In genomic region chr9:113578877-113579269, GRCh38 we compare ENCODE assay signal across 7 cellular contexts.
DNase-seq lines count a peak whose midpoint lies in the region; ATAC-seq and TF ChIP-seq lines count a peak whose summit lies in the region.

No MANE protein-coding gene starts in this region.

- peaks cover 92% of the 10 kb centered on the region for H3K4me1 ChIP-seq in OCI-LY7 (ENCODE audit: insufficient read depth, low read length, poor library complexity, severe bottlenecking)

- intact Hi-C loops in OCI-LY7 (cut with micrococcal nuclease; ENCODE audit: unreplicated experiment) = loop anchor here (1.0 to 5.0 kb wide), 5 partner anchors 56 to 808 kb away; partner anchors contain the start of genes AKNA, FKBP15, SLC31A1 and WDR31

- H3K4me2 ChIP-seq in OCI-LY7 (ENCODE audit: low read length) = peak overlapping the region; percentile 77

- DNase-seq in OCI-LY7 (ENCODE audit: low spot score) = peak; percentile 90
- DNase-seq in activated T-cell treated with anti-CD3 and anti-CD28 coated beads for 48 hours (ENCODE audit: low read depth) = peak; percentile 81
- peak; percentile 81 for DNase-seq in fibroblast of the aortic adventitia (ENCODE audit: low read depth)
- DNase-seq in stimulated activated CD4-positive, alpha-beta T cell treated with anti-CD3 and anti-CD28 coated beads, Interleukin-12 subunit alpha, Interleukin-12 subunit beta, amount 100 ng/mL, for 48 hours (ENCODE audit: low read depth in 2 of 3, low spot score in 1 of 3) = peak; percentile 80 to 82 (median 81)
- DNase-seq in type B pancreatic cell (ENCODE audit: extremely low spot score, unreplicated experiment) = no peak

- no peaks in the 10 kb centered on the region for H3K9me3 Mint-ChIP-seq in type B pancreatic cell

- peak; percentile 54 for ATAC-seq in GM18868 (IDR thresholded peaks at IDR 0.05; ENCODE audit: unreplicated experiment)
- ATAC-seq in HG02981 (IDR thresholded peaks at IDR 0.05; ENCODE audit: unreplicated experiment) = peak; percentile 58

- CTCF ChIA-PET in OCI-LY7 (lab: Charles Lee; ENCODE audit: unreplicated experiment) = interaction anchor here (0.8 to 1.9 kb wide), 14 partner anchors 9 to 239 kb away, joined by 3 to 8 read pairs (median 3); partner anchors contain the start of gene WDR31

- no peaks in the 10 kb centered on the region for H3K79me2 ChIP-seq in OCI-LY7 (ENCODE audit: insufficient read depth, low read depth, low read length)

- no peaks in the 10 kb centered on the region for H3K36me3 Mint-ChIP-seq in type B pancreatic cell

- peaks cover 8% of the 10 kb centered on the region for H3K36me3 ChIP-seq in OCI-LY7 (ENCODE audit: insufficient read depth, low read length)

- peak overlapping the region; percentile 52 for H3K4me3 ChIP-seq in OCI-LY7 (ENCODE audit: low read depth, low read length, poor library complexity, severe bottlenecking)
- no peak overlapping the region for H3K4me3 ChIP-seq in fibroblast of the aortic adventitia (ENCODE audit: low read depth, low read length)

- H2AFZ ChIP-seq in OCI-LY7 (ENCODE audit: low read length) = peak overlapping the region; percentile 34; the same call in 1 of the 2 replicates

- no peaks in the 10 kb centered on the region for H3K9me2 ChIP-seq in OCI-LY7 (ENCODE audit: insufficient read depth, low read length)

- no peaks in the 10 kb centered on the region for H3K9me3 ChIP-seq in OCI-LY7 (ENCODE audit: low read length)

- H3K4me1 Mint-ChIP-seq in type B pancreatic cell (ENCODE audit: unreplicated experiment) = peaks cover 27% of the 10 kb centered on the region

- POLR2A ChIA-PET in OCI-LY7 (lab: Charles Lee) = interaction anchor here (1.0 to 6.1 kb wide), 14 partner anchors 19 to 1350 kb away, joined by 3 to 61 read pairs (median 4); partner anchors contain the start of genes C9orf43 and POLE3

- no TSS peak for BruUV-seq in OCI-LY7 (replicated peaks; lab: Mats Ljungman, UMichigan)

- H3K27ac ChIP-seq in OCI-LY7 (ENCODE audit: low read depth, low read length, poor library complexity, severe bottlenecking) = peak overlapping the region; percentile 96

- H3K27ac Mint-ChIP-seq in type B pancreatic cell = no peak overlapping the region

- H3K4me3 Mint-ChIP-seq in type B pancreatic cell = no peak overlapping the region

- TF ChIP-seq CTCF in OCI-LY7 (conservative IDR thresholded peaks at IDR 0.05; ENCODE audit: low read length) (no peak), fibroblast of the aortic adventitia (IDR thresholded peaks at IDR 0.05; ENCODE audit: insufficient read depth, low read length) (no peak), type B pancreatic cell (conservative IDR thresholded peaks at IDR 0.05) (no peak)

- no peaks in the 10 kb centered on the region for H4K20me1 ChIP-seq in OCI-LY7 (ENCODE audit: insufficient read depth, low read length)

- peaks cover 3% of the 10 kb centered on the region for H3K27me3 Mint-ChIP-seq in type B pancreatic cell
